In the genomic region with DNA sequence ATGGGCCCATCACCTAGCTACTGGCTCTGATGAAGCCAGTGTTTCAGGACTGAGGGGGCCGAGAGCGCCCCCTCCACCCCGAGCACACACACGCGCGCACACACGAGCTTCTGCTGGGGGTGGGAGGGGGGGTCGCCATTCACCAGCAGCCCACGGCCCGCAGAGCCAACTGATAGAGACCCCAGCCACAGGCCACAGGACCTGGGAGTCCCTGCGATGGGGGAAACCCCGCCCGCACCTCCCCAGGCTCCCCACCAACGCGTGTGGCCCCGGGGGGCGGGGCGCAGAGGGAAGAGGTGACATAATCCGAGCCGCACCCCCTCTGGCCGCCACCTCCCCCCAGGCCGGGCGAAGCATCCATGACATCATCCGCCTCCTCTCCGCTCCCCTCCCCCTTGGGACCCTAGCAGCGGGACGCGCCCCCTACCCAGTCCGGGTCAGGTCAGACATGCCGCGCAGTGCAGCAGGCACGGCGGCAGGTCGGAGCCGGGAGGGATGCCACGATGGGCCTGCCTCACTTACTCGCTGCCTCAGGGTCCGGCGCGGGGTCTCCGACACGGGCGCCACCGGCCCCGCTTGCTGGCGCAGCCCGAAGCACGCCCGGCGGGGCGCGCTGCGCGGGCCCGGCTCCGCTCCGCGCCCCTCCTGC, we compare ENCODE assay signal across 8 cellular contexts. TPM values are rescaled to one million over a fixed set of nuclear protein-coding genes. Genes with fewer than 3 reads are reported as not detected.
DNase-seq lines count a peak whose midpoint lies in the region; ATAC-seq and TF ChIP-seq lines count a peak whose summit lies in the region.

A gene (minus strand): TSS at position 617 of the 649 bp plus-strand sequence. CDS start 6,386 bp downstream, outside the sequence.

- no peaks in the 10 kb centered on the region for H3K36me3 ChIP-seq in neuronal stem cell (replicated peaks in 1 of 2; ENCODE audit: control insufficient read depth in 2 of 2, insufficient read depth in 2 of 2, low read length in 2 of 2)

- H3K79me1 ChIP-seq in neuronal stem cell (ENCODE audit: low read depth, low read length) = no peaks in the 10 kb centered on the region

- no peak within 1 kb of the TSS for H2BK120ac ChIP-seq in neuronal stem cell (ENCODE audit: low read depth, low read length)

- ATAC-seq in GM19395 (IDR thresholded peaks at IDR 0.05; ENCODE audit: unreplicated experiment) (peak; percentile 55), HG03520 (IDR thresholded peaks at IDR 0.05; ENCODE audit: unreplicated experiment) (peak; percentile 32)

- H3K27me3 ChIP-seq in neuronal stem cell (ENCODE audit: control insufficient read depth in 3 of 3, insufficient read depth in 3 of 3, low read depth in 1 of 3, low read length in 3 of 3) = peaks cover 0 to 10% (median 0%) of the 10 kb centered on the region in 3 experiments

- H3K18ac ChIP-seq in neuronal stem cell (ENCODE audit: low read length) = peak within 1 kb of the TSS; percentile 99

- peak within 1 kb of the TSS; percentile 58 for H3K4ac ChIP-seq in neuronal stem cell (ENCODE audit: low read length)

- TF ChIP-seq CTCF in C4-2B (conservative IDR thresholded peaks at IDR 0.05) (no peak), fibroblast of pulmonary artery (IDR thresholded peaks at IDR 0.05; ENCODE audit: low read length, missing control alignments) (no peak)

- H2BK15ac ChIP-seq in neuronal stem cell (ENCODE audit: low read length) = peak within 1 kb of the TSS; percentile 98

- no CpG with 5 or more reads among the region's 58 CpGs for WGBS in neuronal stem cell (ENCODE audit: extremely low coverage in 2 of 2, insufficient read length in 2 of 2, insufficient replicate concordance in 1 of 2), 2 donors

- H2AK5ac ChIP-seq in neuronal stem cell (ENCODE audit: low read depth, low read length) = peak within 1 kb of the TSS; percentile 93

- peaks cover 11 to 14% of the 10 kb centered on the region in 2 donors for H3K4me1 ChIP-seq in neuronal stem cell (ENCODE audit: control insufficient read depth in 2 of 2, insufficient read depth in 1 of 2, low read depth in 1 of 2, low read length in 2 of 2)

- H2BK5ac ChIP-seq in neuronal stem cell (ENCODE audit: low read length) = peak within 1 kb of the TSS; percentile 75

- H3K4me3 ChIP-seq in fibroblast of pulmonary artery (replicated peaks; ENCODE audit: low read depth, low read length) = peak within 1 kb of the TSS; percentile 85
- H3K4me3 ChIP-seq in neuronal stem cell (ENCODE audit: low read length in 2 of 2) = peak within 1 kb of the TSS; percentile 66 to 97

- H4K91ac ChIP-seq in neuronal stem cell (ENCODE audit: low read depth, low read length, poor library complexity) = no peak within 1 kb of the TSS

- peak within 1 kb of the TSS; percentile 90 for H3K23ac ChIP-seq in neuronal stem cell (ENCODE audit: low read depth, low read length, poor library complexity)

- peak; percentile 66 for DNase-seq in OCI-M2 (lab: John Stamatoyannopoulos, UW; ENCODE audit: unreplicated experiment)
- peak; percentile 69 for DNase-seq in activated T-helper 1 cell treated with Interleukin-2 at 50 U/mL for 16 hours (ENCODE audit: low read depth)
- peak; percentile 42 for DNase-seq in fibroblast of pulmonary artery (ENCODE audit: low read depth)
- peak; percentile 87 for DNase-seq in neuronal stem cell (ENCODE audit: low spot score)
- DNase-seq in stromal cell of bone marrow (ENCODE audit: low read depth) = peak; percentile 18

- H2BK12ac ChIP-seq in neuronal stem cell (ENCODE audit: low read length) = peak within 1 kb of the TSS; percentile 60

- H3K14ac ChIP-seq in neuronal stem cell (ENCODE audit: low read length) = peak within 1 kb of the TSS; percentile 74

- peak within 1 kb of the TSS; percentile 98 for H3K9ac ChIP-seq in neuronal stem cell (ENCODE audit: low read depth, low read length, poor library complexity)

- H3K4me2 ChIP-seq in neuronal stem cell (ENCODE audit: insufficient read depth, low read length, poor library complexity, severe bottlenecking) = peak within 1 kb of the TSS; percentile 93

- H2AFZ ChIP-seq in neuronal stem cell (ENCODE audit: low read length) = peak within 1 kb of the TSS; percentile 99

- peak within 1 kb of the TSS; percentile 64 for H3K27ac ChIP-seq in C4-2B
- H3K27ac ChIP-seq in neuronal stem cell (replicated peaks; ENCODE audit: low read length) = peak within 1 kb of the TSS; percentile 90

- H4K8ac ChIP-seq in neuronal stem cell (ENCODE audit: low read depth, low read length) = peak within 1 kb of the TSS; percentile 57

- peaks cover 0 to 2% of the 10 kb centered on the region in 2 donors for H3K9me3 ChIP-seq in neuronal stem cell (replicated peaks in 1 of 2; ENCODE audit: control insufficient read depth in 2 of 2, insufficient read depth in 1 of 2, low read depth in 1 of 2, low read length in 2 of 2)

RNA-seq across cellular contexts. Expression of the gene that starts here (rescaled TPM):
- 8.4 TPM for polyA plus RNA-seq in neuronal stem cell (2013, experiment 1 of 2)
- polyA plus RNA-seq in neuronal stem cell (2013, experiment 2 of 2) = 8.7 TPM

Comparison
In these comparisons a context has a peak if more than half of its experiments do, and no peak if none do; other contexts are left out.
1. Peak in every context shown above with its lines: DNase-seq, ATAC-seq, H3K4me3 ChIP-seq and H3K27ac ChIP-seq.
2. DNase-seq: peak in every context shown above with its lines; median percentile 87 in neuronal stem cell; 69 in activated T-helper 1 cell treated with Interleukin-2 at 50 U/mL for 16 hours; 66 in OCI-M2; 42 in fibroblast of pulmonary artery; 18 in stromal cell of bone marrow.